ENCODE assay signal across 1 cellular context in genomic region chr22:38114484-38115398, GRCh38.
A peak's percentile ranks its signal among the peaks of the same experiment; 100 is the strongest.
TF ChIP-seq lines count a peak whose summit lies in the region.

No MANE protein-coding gene starts in this region.

TF ChIP-seq in HepG2, 621 proteins besides CTCF, POLR2A, EP300 and RAD21 (continued from another document and continues in another):
- no peak for TF ChIP-seq ZBTB43 (CRISPR knock-in tag; conservative IDR thresholded peaks at IDR 0.05)
- TF ChIP-seq CEBPZ (IDR thresholded peaks at IDR 0.05; ENCODE audit: low read length) = no peak
- TF ChIP-seq HNF1B (CRISPR knock-in tag; IDR thresholded peaks at IDR 0.05) = no peak
- TF ChIP-seq TARDBP (CRISPR knock-in tag; IDR thresholded peaks at IDR 0.05) = 0 out of 2 replicates have a peak, but pooled peaks have one; percentile 35
- TF ChIP-seq TBX2 (CRISPR knock-in tag; IDR thresholded peaks at IDR 0.05; ENCODE audit: borderline replicate concordance) = peak; percentile 48; the same call in 1 of the 2 replicates
- TF ChIP-seq CREM (IDR thresholded peaks at IDR 0.05) = no peak
- no peak for TF ChIP-seq CREM (CRISPR knock-in tag; IDR thresholded peaks at IDR 0.05)
- TF ChIP-seq ZNF761 (CRISPR knock-in tag; conservative IDR thresholded peaks at IDR 0.05) = no peak
- no peak for TF ChIP-seq SMARCE1 (IDR thresholded peaks at IDR 0.05; ENCODE audit: borderline replicate concordance)
- TF ChIP-seq ZNF317 (CRISPR knock-in tag; IDR thresholded peaks at IDR 0.05) = no peak
- no peak for TF ChIP-seq THAP7 (CRISPR knock-in tag; IDR thresholded peaks at IDR 0.05)
- peak; percentile 61 for TF ChIP-seq ZNF687 (CRISPR knock-in tag; IDR thresholded peaks at IDR 0.05)
- TF ChIP-seq ELF1 (CRISPR knock-in tag; IDR thresholded peaks at IDR 0.05) = 0 out of 2 replicates have a peak, but pooled peaks have one; percentile 16
- peak; percentile 32; the same call in 1 of the 2 replicates for TF ChIP-seq HOXA3 (CRISPR knock-in tag; IDR thresholded peaks at IDR 0.05)
- TF ChIP-seq ZNF580 (CRISPR knock-in tag; IDR thresholded peaks at IDR 0.05; ENCODE audit: borderline replicate concordance, low read depth) = 0 out of 2 replicates have a peak, but pooled peaks have one; percentile 41
- peak; percentile 61; the same call in 1 of the 2 replicates for TF ChIP-seq GABPB1 (CRISPR knock-in tag; IDR thresholded peaks at IDR 0.05)
- no peak; the same call in 1 of the 2 replicates for TF ChIP-seq REPIN1 (CRISPR knock-in tag; IDR thresholded peaks at IDR 0.05; ENCODE audit: borderline replicate concordance, low read depth)
- 0 out of 2 replicates have a peak, but pooled peaks have one; percentile 33 for TF ChIP-seq CBFB (CRISPR knock-in tag; IDR thresholded peaks at IDR 0.05)
- no peak for TF ChIP-seq AKAP8 (CRISPR knock-in tag; IDR thresholded peaks at IDR 0.05)
- TF ChIP-seq SALL1 (CRISPR knock-in tag; IDR thresholded peaks at IDR 0.05) = peak; percentile 38; the same call in 1 of the 2 replicates
- TF ChIP-seq PTBP1 (IDR thresholded peaks at IDR 0.05; ENCODE audit: low read depth, low read length, poor library complexity, severe bottlenecking) = no peak
- no peak for TF ChIP-seq ZNF777 (CRISPR knock-in tag; IDR thresholded peaks at IDR 0.05)
- no peak for TF ChIP-seq MTF2 (CRISPR knock-in tag; IDR thresholded peaks at IDR 0.05; ENCODE audit: borderline replicate concordance)
- no peak for TF ChIP-seq ZFP36 (IDR thresholded peaks at IDR 0.05; ENCODE audit: borderline replicate concordance, low read depth, low read length, partially characterized antibody)
- no peak for TF ChIP-seq ZNF343 (CRISPR knock-in tag; IDR thresholded peaks at IDR 0.05)
- peak; percentile 56; the same call in 1 of the 2 replicates for TF ChIP-seq GATAD2A (CRISPR knock-in tag; IDR thresholded peaks at IDR 0.05)
- TF ChIP-seq ZNF431 (CRISPR knock-in tag; IDR thresholded peaks at IDR 0.05; ENCODE audit: borderline replicate concordance, low read depth) = no peak
- 0 out of 2 replicates have a peak, but pooled peaks have one; percentile 32 for TF ChIP-seq ERF (CRISPR knock-in tag; IDR thresholded peaks at IDR 0.05)
- 0 out of 2 replicates have a peak, but pooled peaks have one; percentile 29 for TF ChIP-seq ELF3 (CRISPR knock-in tag; IDR thresholded peaks at IDR 0.05)
- TF ChIP-seq SOX6 (IDR thresholded peaks at IDR 0.05) = no peak
- peak; percentile 29; the same call in 1 of the 2 replicates for TF ChIP-seq SOX6 (CRISPR knock-in tag; IDR thresholded peaks at IDR 0.05)
- TF ChIP-seq TFDP1 (CRISPR knock-in tag; IDR thresholded peaks at IDR 0.05; ENCODE audit: borderline replicate concordance) = peak; percentile 18; the same call in 1 of the 2 replicates
- TF ChIP-seq KDM2A (CRISPR knock-in tag; IDR thresholded peaks at IDR 0.05; ENCODE audit: borderline replicate concordance, low read depth) = peak; percentile 70; the same call in 1 of the 2 replicates
- TF ChIP-seq CEBPG (CRISPR knock-in tag; IDR thresholded peaks at IDR 0.05) = no peak
- TF ChIP-seq TEAD3 (CRISPR knock-in tag; optimal IDR thresholded peaks at IDR 0.05; ENCODE audit: borderline replicate concordance) = peak; percentile 37
- TF ChIP-seq MYPOP (CRISPR knock-in tag; IDR thresholded peaks at IDR 0.05) = no peak
- TF ChIP-seq ZNF772 (CRISPR knock-in tag; IDR thresholded peaks at IDR 0.05) = 0 out of 2 replicates have a peak, but pooled peaks have one; percentile 24
- peak; percentile 32; the same call in 1 of the 2 replicates for TF ChIP-seq ZNF788 (CRISPR knock-in tag; IDR thresholded peaks at IDR 0.05; ENCODE audit: borderline replicate concordance)
- no peak for TF ChIP-seq ZNF432 (CRISPR knock-in tag; IDR thresholded peaks at IDR 0.05; ENCODE audit: borderline replicate concordance)
- TF ChIP-seq ZGPAT (CRISPR knock-in tag; IDR thresholded peaks at IDR 0.05) = 0 out of 2 replicates have a peak, but pooled peaks have one; percentile 25
- TF ChIP-seq CENPBD1 (CRISPR knock-in tag; IDR thresholded peaks at IDR 0.05; ENCODE audit: borderline replicate concordance, low read depth) = no peak
- peak; percentile 79 for TF ChIP-seq ZBTB33 (CRISPR knock-in tag; IDR thresholded peaks at IDR 0.05)
- TF ChIP-seq FOSL2 (CRISPR knock-in tag; IDR thresholded peaks at IDR 0.05) = peak; percentile 17; the same call in 1 of the 2 replicates
- 0 out of 2 replicates have a peak, but pooled peaks have one; percentile 21 for TF ChIP-seq KAT8 (CRISPR knock-in tag; IDR thresholded peaks at IDR 0.05)
- TF ChIP-seq SNAPC2 (CRISPR knock-in tag; IDR thresholded peaks at IDR 0.05) = no peak
